1 cellular context compared by ENCODE assay signal in genomic region chr17:5630434-5630833, GRCh38.
TF ChIP-seq lines count a peak whose summit lies in the region.

No MANE protein-coding gene starts in this region.

TF ChIP-seq in endothelial cell of umbilical vein, 7 proteins besides CTCF, POLR2A, EP300 and RAD21:
- no peak for TF ChIP-seq EZH2 (IDR thresholded peaks at IDR 0.05; ENCODE audit: borderline replicate concordance, low read depth, low read length, severe bottlenecking)
- peak; percentile 99 for TF ChIP-seq GATA2 (IDR thresholded peaks at IDR 0.05; ENCODE audit: insufficient read depth, insufficient read length, low read depth, low read length)
- TF ChIP-seq MYC (IDR thresholded peaks at IDR 0.05; ENCODE audit: low read depth, low read length) = no peak
- peak; percentile 68 for TF ChIP-seq JUN (IDR thresholded peaks at IDR 0.05; ENCODE audit: borderline replicate concordance, insufficient read depth, insufficient read length, low read depth)
- no peak for TF ChIP-seq MAX (IDR thresholded peaks at IDR 0.05; ENCODE audit: insufficient read depth, insufficient read length)
- TF ChIP-seq POLR2AphosphoS5 (IDR thresholded peaks at IDR 0.05; ENCODE audit: insufficient read depth, low read depth, low read length) = peak; percentile 72
- TF ChIP-seq FOS (IDR thresholded peaks at IDR 0.05; ENCODE audit: borderline replicate concordance, insufficient read depth, low read length) = peak; percentile 97
